ENCODE assay signal across 26 cellular contexts in genomic region chr2:149290662-149291061, GRCh38. TPM values are rescaled to one million over a fixed set of nuclear protein-coding genes. Genes with fewer than 3 reads are reported as not detected.
"Had no signal": no experiment of that assay in that cellular context is flagged by ENCODE, and none has a peak within 500 bp of the region (broad histone marks: within the 10 kb centered on the region; RNA-seq: fewer than 3 reads in every experiment).

No MANE protein-coding gene starts in this region.

- H3K9me3 Mint-ChIP-seq: activated CD4-positive, alpha-beta T cell treated with anti-CD3 and anti-CD28 coated beads, Interleukin-2, amount 10 ng/mL, durations not matched to agents 24 days and 14 days; activated naive CD8-positive, alpha-beta T cell treated with anti-CD3 and anti-CD28 coated beads, Interleukin-2, amount 10 ng/mL, durations not matched to agents 7 days and 5 days; activated T-cell treated with anti-CD3 and anti-CD28 coated beads, Interleukin-2, amount 50 U/mL, for 72 hours; dendritic cell treated with granulocyte-macrophage colony-stimulating factor and Interleukin-4, amounts not matched to agents 40 ng/mL and 50 ng/mL, for 4 days; natural killer cell treated with Interleukin-12 subunit alpha and Interleukin-12 subunit beta and Interleukin-15 and Interleukin-18, amount 100 ng/mL, for 72 hours; stimulated activated naive B cell treated with anti-CD40 and anti-IgM and Interleukin-4, amounts not matched to agents 10 μg/mL and 1 μg/mL and 100 μg/mL, for 72 hours; T-helper 1 cell treated with Interleukin-12 subunit alpha and Interleukin-12 subunit beta and Interleukin-4 antibody, amounts not matched to agents 30 μg/mL and 1 μg/mL, for 36 hours had no signal

- H3K9me3 ChIP-seq: heart left ventricle, left lung, tibial nerve had no signal

- H3K36me3 ChIP-seq: heart left ventricle, left lung, tibial nerve had no signal

- H3K27me3 Mint-ChIP-seq: activated CD4-positive, alpha-beta T cell treated with anti-CD3 and anti-CD28 coated beads, Interleukin-2, amount 10 ng/mL, durations not matched to agents 24 days and 14 days; dendritic cell treated with granulocyte-macrophage colony-stimulating factor and Interleukin-4, amounts not matched to agents 40 ng/mL and 50 ng/mL, for 4 days; stimulated activated naive B cell treated with anti-CD40 and anti-IgM and Interleukin-4, amounts not matched to agents 10 μg/mL and 1 μg/mL and 100 μg/mL, for 72 hours had no signal

- H3K27ac Mint-ChIP-seq: activated CD4-positive, alpha-beta T cell treated with anti-CD3 and anti-CD28 coated beads, Interleukin-2, amount 10 ng/mL, durations not matched to agents 24 days and 14 days; activated CD8-positive, alpha-beta T cell treated with anti-CD3 and anti-CD28 coated beads, Interleukin-2, amount 10 ng/mL, durations not matched to agents 7 days and 5 days; activated naive CD8-positive, alpha-beta T cell treated with anti-CD3 and anti-CD28 coated beads, Interleukin-2, amount 10 ng/mL, durations not matched to agents 7 days and 5 days; activated T-cell treated with anti-CD3 and anti-CD28 coated beads, Interleukin-2, amount 50 U/mL, for 72 hours; dendritic cell treated with granulocyte-macrophage colony-stimulating factor and Interleukin-4, amounts not matched to agents 40 ng/mL and 50 ng/mL, for 4 days; natural killer cell treated with Interleukin-12 subunit alpha and Interleukin-12 subunit beta and Interleukin-15 and Interleukin-18, amount 100 ng/mL, for 72 hours; stimulated activated naive B cell treated with anti-CD40 and anti-IgM and Interleukin-4, amounts not matched to agents 10 μg/mL and 1 μg/mL and 100 μg/mL, for 72 hours; T-helper 1 cell treated with Interleukin-12 subunit alpha and Interleukin-12 subunit beta and Interleukin-4 antibody, amounts not matched to agents 30 μg/mL and 1 μg/mL, for 36 hours had no signal

- H3K4me3 Mint-ChIP-seq: activated CD4-positive, alpha-beta T cell treated with anti-CD3 and anti-CD28 coated beads, Interleukin-2, amount 10 ng/mL, durations not matched to agents 24 days and 14 days; activated CD8-positive, alpha-beta T cell treated with anti-CD3 and anti-CD28 coated beads, Interleukin-2, amount 10 ng/mL, durations not matched to agents 7 days and 5 days; activated naive CD8-positive, alpha-beta T cell treated with anti-CD3 and anti-CD28 coated beads, Interleukin-2, amount 10 ng/mL, durations not matched to agents 7 days and 5 days; activated T-cell treated with anti-CD3 and anti-CD28 coated beads, Interleukin-2, amount 50 U/mL, for 72 hours; dendritic cell treated with granulocyte-macrophage colony-stimulating factor and Interleukin-4, amounts not matched to agents 40 ng/mL and 50 ng/mL, for 4 days; natural killer cell treated with Interleukin-12 subunit alpha and Interleukin-12 subunit beta and Interleukin-15 and Interleukin-18, amount 100 ng/mL, for 72 hours; stimulated activated naive B cell treated with anti-CD40 and anti-IgM and Interleukin-4, amounts not matched to agents 10 μg/mL and 1 μg/mL and 100 μg/mL, for 72 hours; T-helper 1 cell treated with Interleukin-12 subunit alpha and Interleukin-12 subunit beta and Interleukin-4 antibody, amounts not matched to agents 30 μg/mL and 1 μg/mL, for 36 hours had no signal

- H3K36me3 Mint-ChIP-seq: activated naive CD8-positive, alpha-beta T cell treated with anti-CD3 and anti-CD28 coated beads, Interleukin-2, amount 10 ng/mL, durations not matched to agents 7 days and 5 days; natural killer cell treated with Interleukin-12 subunit alpha and Interleukin-12 subunit beta and Interleukin-15 and Interleukin-18, amount 100 ng/mL, for 72 hours; stimulated activated naive B cell treated with anti-CD40 and anti-IgM and Interleukin-4, amounts not matched to agents 10 μg/mL and 1 μg/mL and 100 μg/mL, for 72 hours had no signal

- FAIRE-seq: bronchial epithelial cell, frontal cortex, kidney, TTC549 had no signal

- H3K27ac ChIP-seq: heart left ventricle, left lung, skin epidermis, tibial nerve had no signal

- H3K4me3 ChIP-seq: heart left ventricle, left lung, skin epidermis, tibial nerve had no signal

- ATAC-seq: activated CD8-positive, alpha-beta T cell treated with anti-CD3 and anti-CD28 coated beads, Interleukin-2, amount 10 ng/mL, durations not matched to agents 7 days and 5 days; activated T-cell treated with anti-CD3 and anti-CD28 coated beads, Interleukin-2, amount 50 U/mL, for 72 hours; heart left ventricle; left lung; natural killer cell treated with Interleukin-12 subunit alpha and Interleukin-12 subunit beta and Interleukin-15 and Interleukin-18, amount 100 ng/mL, for 72 hours; stimulated activated naive B cell treated with anti-CD40 and anti-IgM and Interleukin-4, amounts not matched to agents 10 μg/mL and 1 μg/mL and 100 μg/mL, for 72 hours had no signal

- H3K4me1 ChIP-seq: heart left ventricle, left lung, tibial nerve had no signal

- H3K27me3 ChIP-seq: left lung, tibial nerve had no signal

- H3K4me1 Mint-ChIP-seq: activated CD4-positive, alpha-beta T cell treated with anti-CD3 and anti-CD28 coated beads, Interleukin-2, amount 10 ng/mL, durations not matched to agents 24 days and 14 days; activated naive CD8-positive, alpha-beta T cell treated with anti-CD3 and anti-CD28 coated beads, Interleukin-2, amount 10 ng/mL, durations not matched to agents 7 days and 5 days; stimulated activated naive B cell treated with anti-CD40 and anti-IgM and Interleukin-4, amounts not matched to agents 10 μg/mL and 1 μg/mL and 100 μg/mL, for 72 hours had no signal

- DNase-seq: activated CD4-positive, alpha-beta T cell treated with anti-CD3 and anti-CD28 coated beads, Interleukin-2, amount 10 ng/mL, durations not matched to agents 24 days and 14 days; activated CD4-positive, CD25-positive, alpha-beta regulatory T cell; activated CD8-positive, alpha-beta memory T cell treated with anti-CD3 and anti-CD28 coated beads, Interleukin-2, amount 50 U/mL, for 48 hours; activated CD8-positive, alpha-beta T cell treated with anti-CD3 and anti-CD28 coated beads, Interleukin-2, amount 10 ng/mL, durations not matched to agents 7 days and 5 days; activated gamma-delta T cell; activated naive CD8-positive, alpha-beta T cell treated with anti-CD3 and anti-CD28 coated beads, Interleukin-2, amount 10 ng/mL, durations not matched to agents 7 days and 5 days; activated T-cell treated with anti-CD3 and anti-CD28 coated beads, Interleukin-2, amount 50 U/mL, for 72 hours; anterior cingulate cortex; heart left ventricle; kidney; left lung; mammary epithelial cell; nucleus accumbens; posterior cingulate gyrus; retina; stimulated activated CD4-positive, alpha-beta T cell treated with anti-CD3 and anti-CD28 coated beads, Interleukin-15, amount 100 ng/mL, for 24 hours; stimulated activated CD4-positive, alpha-beta T cell treated with anti-CD3 and anti-CD28 coated beads, Interleukin-4, amount 100 ng/mL, for 1 hour; stimulated activated naive B cell treated with anti-CD40 and anti-IgM and Interleukin-4, amounts not matched to agents 10 μg/mL and 1 μg/mL and 100 μg/mL, for 72 hours had no signal

RNA-seq across cellular contexts. Expression of gene LYPD6, which starts 39.7 kb away (rescaled TPM):
- total RNA-seq: activated CD4-positive, alpha-beta T cell treated with anti-CD3 and anti-CD28 coated beads, Interleukin-2, amount 10 ng/mL, durations not matched to agents 24 days and 14 days; activated CD8-positive, alpha-beta T cell treated with anti-CD3 and anti-CD28 coated beads, Interleukin-2, amount 10 ng/mL, durations not matched to agents 7 days and 5 days; activated naive CD8-positive, alpha-beta T cell treated with anti-CD3 and anti-CD28 coated beads, Interleukin-2, amount 10 ng/mL, durations not matched to agents 7 days and 5 days; activated T-cell treated with anti-CD3 and anti-CD28 coated beads, Interleukin-2, amount 50 U/mL, for 72 hours; natural killer cell treated with Interleukin-12 subunit alpha and Interleukin-12 subunit beta and Interleukin-15 and Interleukin-18, amount 100 ng/mL, for 72 hours had no signal
